ENCODE assay signal across 9 cellular contexts in the genomic region with DNA sequence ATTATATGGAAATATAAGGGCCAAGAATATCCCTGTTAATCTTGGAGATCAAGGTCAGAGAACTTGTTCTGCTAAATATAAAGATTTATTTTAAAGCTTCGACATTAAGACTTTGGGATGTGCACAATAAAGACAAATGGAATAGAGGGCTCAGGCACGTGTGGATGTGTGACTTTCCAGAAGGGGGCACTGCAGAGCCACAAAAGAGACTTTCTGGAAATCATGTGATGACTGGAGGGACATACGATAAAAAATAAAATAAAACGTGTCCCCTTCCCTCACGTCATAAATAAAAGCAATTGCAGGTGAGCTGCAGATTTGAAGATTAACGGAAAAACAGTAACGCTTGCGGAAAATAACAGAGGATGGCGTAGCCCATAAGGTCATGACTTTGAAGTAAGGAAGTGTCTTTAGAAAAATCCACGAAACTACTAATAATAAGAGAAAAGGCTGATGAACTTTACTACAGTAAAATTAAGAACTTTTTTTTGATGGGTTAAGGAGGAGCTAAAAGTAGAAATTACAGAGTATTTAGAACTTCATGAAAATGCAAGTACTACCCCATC. TPM values are rescaled to one million over a fixed set of nuclear protein-coding genes. Genes with fewer than 3 reads are reported as not detected.
DNase-seq lines count a peak whose midpoint lies in the region; ATAC-seq and TF ChIP-seq lines count a peak whose summit lies in the region.
"Had no signal": no experiment of that assay in that cellular context is flagged by ENCODE, and none has a peak within 500 bp of the region (broad histone marks: within the 10 kb centered on the region; RNA-seq: fewer than 3 reads in every experiment).

No MANE protein-coding gene starts in this region.

- H3K27ac ChIP-seq in foreskin keratinocyte (no peak overlapping the region), sigmoid colon (no peak overlapping the region)
- H3K27ac ChIP-seq: BLaER1 treated with 17β-estradiol and CSF1 and Interleukin-3, amounts not matched to agents 10 nM and 100 nM had no signal

- ATAC-seq in foreskin keratinocyte (no peak), HG02970 (IDR thresholded peaks at IDR 0.05; ENCODE audit: low FRiP score, unreplicated experiment) (no peak), HG02938 (IDR thresholded peaks at IDR 0.05; ENCODE audit: unreplicated experiment) (no peak)

- WGBS in sigmoid colon, 2 donors: 14 to 38% methylated on average over 10 of the region's 10 CpGs

- no peak overlapping the region for H3K4me3 ChIP-seq in sigmoid colon
- H3K4me3 ChIP-seq: BLaER1 treated with 17β-estradiol and CSF1 and Interleukin-3, amounts not matched to agents 10 nM and 100 nM had no signal

- H3K4me1 ChIP-seq in foreskin keratinocyte: no peaks in the 10 kb centered on the region
- H3K4me1 ChIP-seq in sigmoid colon: no peaks in the 10 kb centered on the region

- TF ChIP-seq EP300 in sigmoid colon (IDR thresholded peaks at IDR 0.05): no peak

- H3K9me3 ChIP-seq in sigmoid colon: no peaks in the 10 kb centered on the region
- H3K9me3 ChIP-seq: BLaER1 treated with 17β-estradiol and CSF1 and Interleukin-3, amounts not matched to agents 10 nM and 100 nM had no signal

- peak overlapping the region; percentile 41 for H3K4me3 Mint-ChIP-seq in activated T-cell treated with anti-CD3 and anti-CD28 coated beads, Interleukin-2, amount 50 U/mL, for 24 hours

- H3K27ac Mint-ChIP-seq in activated T-cell treated with anti-CD3 and anti-CD28 coated beads, Interleukin-2, amount 50 U/mL, for 24 hours: peak overlapping the region; percentile 72

- intact Hi-C loops in sigmoid colon (cut with DNase I): no loop called here

- H3K36me3 ChIP-seq in sigmoid colon: no peaks in the 10 kb centered on the region
- H3K36me3 ChIP-seq: BLaER1 treated with 17β-estradiol and CSF1 and Interleukin-3, amounts not matched to agents 10 nM and 100 nM had no signal

- no peaks in the 10 kb centered on the region for H3K9me3 Mint-ChIP-seq in activated T-cell treated with anti-CD3 and anti-CD28 coated beads, Interleukin-2, amount 50 U/mL, for 24 hours

- TF ChIP-seq CTCF in foreskin keratinocyte (conservative IDR thresholded peaks at IDR 0.05) (peak; percentile 71), sigmoid colon (IDR thresholded peaks at IDR 0.05) (peak; percentile 14 to 71 (median 56))

- peaks cover 4% of the 10 kb centered on the region for H3K4me1 Mint-ChIP-seq in activated T-cell treated with anti-CD3 and anti-CD28 coated beads, Interleukin-2, amount 50 U/mL, for 24 hours (ENCODE audit: low read depth)

- H3K36me3 Mint-ChIP-seq in activated T-cell treated with anti-CD3 and anti-CD28 coated beads, Interleukin-2, amount 50 U/mL, for 24 hours (ENCODE audit: low read depth): no peaks in the 10 kb centered on the region

- H3K27me3 ChIP-seq in foreskin keratinocyte (peaks cover 9% of the 10 kb centered on the region), sigmoid colon (no peaks in the 10 kb centered on the region)
- H3K27me3 ChIP-seq: BLaER1 treated with 17β-estradiol and CSF1 and Interleukin-3, amounts not matched to agents 10 nM and 100 nM had no signal

- DNase-seq in NCI-H1436 (lab: John Stamatoyannopoulos, UW) (peak; percentile 33), NCI-H1436 treated with DMSO at 0.1 percent for 48 hours (lab: John Stamatoyannopoulos, UW) (no peak), NCI-H2107 treated with DMSO at 0.1 percent for 48 hours (lab: John Stamatoyannopoulos, UW; ENCODE audit: unreplicated experiment) (peak; percentile 32), foreskin keratinocyte (no peak), sigmoid colon (peak; percentile 63)
- peak; percentile 62 for DNase-seq in activated T-cell treated with anti-CD3 and anti-CD28 coated beads, Interleukin-2, amount 50 U/mL, for 24 hours

- no peak for TF ChIP-seq POLR2A in sigmoid colon (IDR thresholded peaks at IDR 0.05)

- H3K27me3 Mint-ChIP-seq in activated T-cell treated with anti-CD3 and anti-CD28 coated beads, Interleukin-2, amount 50 U/mL, for 24 hours: peaks cover 2% of the 10 kb centered on the region

RNA-seq across cellular contexts. Expression of a gene that starts 9.4 kb away (rescaled TPM):
- total RNA-seq in foreskin keratinocyte (11.2 and 11.7 TPM in 2 replicates), sigmoid colon (10 to 100 TPM; 14.3 to 26.3 (median 14.4) TPM)
- polyA plus RNA-seq in foreskin keratinocyte (8.0 and 8.5 TPM in 2 replicates), sigmoid colon (10 to 100 TPM in 2 of 3 donors, 1 to 10 TPM in 1; 7.2 to 55.9 (median 10.6) TPM)

RNA-seq across cellular contexts. Expression of a gene that starts 41.2 kb away (rescaled TPM):
- total RNA-seq in foreskin keratinocyte (29.5 and 38.9 TPM in 2 replicates), sigmoid colon (10 to 100 TPM; 14.8 to 31.4 (median 26.2) TPM)
- polyA plus RNA-seq in foreskin keratinocyte (26.0 and 34.5 TPM in 2 replicates), sigmoid colon (10 to 100 TPM in 1 of 3 donors, 1 to 10 TPM in 2; 1.4 to 34.6 (median 4.8) TPM)

RNA-seq across cellular contexts. Expression of a gene that starts 55.6 kb away (rescaled TPM):
- total RNA-seq in foreskin keratinocyte: 67.2 and 68.5 TPM in 2 replicates
- polyA plus RNA-seq in foreskin keratinocyte: 48.4 and 49.3 TPM in 2 replicates
- total RNA-seq in sigmoid colon: 10 to 100 TPM; 11.1 to 19.1 (median 13.4) TPM
- polyA plus RNA-seq in sigmoid colon: 100 to 1,000 TPM in 1 of 3 donors, 10 to 100 TPM in 2; 51.1 to 132 (median 60.3) TPM

Comparison
In these comparisons a context has a peak if more than half of its experiments do, and no peak if none do; other contexts are left out.
1. DNase-seq: peak in NCI-H1436 (single experiment), NCI-H2107 treated with DMSO at 0.1 percent for 48 hours (single experiment), activated T-cell treated with anti-CD3 and anti-CD28 coated beads, Interleukin-2, amount 50 U/mL, for 24 hours (single experiment) and sigmoid colon (single experiment); none in NCI-H1436 treated with DMSO at 0.1 percent for 48 hours (single experiment) and foreskin keratinocyte (0 of 2).